10 cellular contexts compared by ENCODE assay signal in genomic region chr2:179107737-179108136, GRCh38. TPM values are rescaled to one million over a fixed set of nuclear protein-coding genes. Genes with fewer than 3 reads are reported as not detected.
A peak's percentile ranks its signal among the peaks of the same experiment; 100 is the strongest.
DNase-seq lines count a peak whose midpoint lies in the region; ATAC-seq and FAIRE-seq lines count a peak whose summit lies in the region.
"Had no signal": no experiment of that assay in that cellular context is flagged by ENCODE, and none has a peak within 500 bp of the region (broad histone marks: within the 10 kb centered on the region; RNA-seq: fewer than 3 reads in every experiment).

No MANE protein-coding gene starts in this region.

- DNase-seq in DMS53 treated with DMSO at 0.1 percent for 48 hours (lab: John Stamatoyannopoulos, UW; ENCODE audit: unreplicated experiment) = peak; percentile 40
- DNase-seq in RCC 7860 (ENCODE audit: low spot score) = peak; percentile 52
- no peak for DNase-seq in mesenteric fat pad (ENCODE audit: low spot score)
- DNase-seq in KBM-7 = no peak
- DNase-seq in NCI-H510A treated with DMSO at 0.1 percent for 48 hours (lab: John Stamatoyannopoulos, UW) = no peak
- DNase-seq in NCI-H526 treated with DMSO at 0.1 percent for 48 hours (lab: John Stamatoyannopoulos, UW) = no peak
- DNase-seq: activated CD4-positive, alpha-beta T cell treated with anti-CD3 and anti-CD28 coated beads, Interleukin-2, amount 50 U/mL, for 1 hour; glutamatergic neuron had no signal

- in situ Hi-C loops in KBM-7 (cut with MboI; ENCODE audit: low pct_unique_long_range_greater_than_20kb, low sequenced_read_pairs) = no loop called here

- ATAC-seq in GM21737 (IDR thresholded peaks at IDR 0.05; ENCODE audit: unreplicated experiment) = peak; percentile 43

- FAIRE-seq in RCC 7860 (lab: Jason Lieb, UNC) (peak; percentile 85), islet of Langerhans (lab: Jason Lieb, UNC) (peak; percentile 84)

RNA-seq across cellular contexts. Expression of gene CCDC141, which starts 57.8 kb away (rescaled TPM):
- total RNA-seq in mesenteric fat pad = 6.4 TPM

Comparison
In these comparisons a context has a peak if more than half of its experiments do, and no peak if none do; other contexts are left out.
1. DNase-seq: peak in DMS53 treated with DMSO at 0.1 percent for 48 hours (single experiment) and RCC 7860 (single experiment); none in mesenteric fat pad (single experiment), KBM-7 (single experiment), NCI-H510A treated with DMSO at 0.1 percent for 48 hours (single experiment) and NCI-H526 treated with DMSO at 0.1 percent for 48 hours (single experiment).